ENCODE assay signal across 8 cellular contexts in genomic region chr1:116570358-116571214, GRCh38. TPM values are rescaled to one million over a fixed set of nuclear protein-coding genes. Genes with fewer than 3 reads are reported as not detected.
DNase-seq lines count a peak whose midpoint lies in the region; ATAC-seq, FAIRE-seq and TF ChIP-seq lines count a peak whose summit lies in the region.

Gene CD58 (minus strand): TSS chr1:116571026. CDS start chr1:116570972, 54 bp downstream.

- DNase-seq in GM12892 (ENCODE audit: insufficient read length) (peak; percentile 73), NCI-H1092 (lab: John Stamatoyannopoulos, UW) (peak; percentile 40), T-helper 2 cell (peak; percentile 59 to 93 (median 70)), right cardiac atrium (peak; percentile 94 to 98 (median 97)), putamen (ENCODE audit: low spot score) (peak; percentile 73), vagina (ENCODE audit: extremely low spot score in 2 of 2) (no peak)

- peak; percentile 89 for FAIRE-seq in GM12892 (lab: Jason Lieb, UNC)

- peak within 1 kb of the TSS; percentile 95 for H3K4me3 ChIP-seq in right cardiac atrium (ENCODE audit: low read length)
- H3K4me3 ChIP-seq in vagina: peak within 1 kb of the TSS; percentile 86 to 93

- H3K27ac ChIP-seq in angular gyrus (ENCODE audit: low read depth, low read length) (peak within 1 kb of the TSS; percentile 51), right cardiac atrium (ENCODE audit: low read length) (peak within 1 kb of the TSS; percentile 100), vagina (peak within 1 kb of the TSS; percentile 97)

- peak; percentile 55 for ATAC-seq in HG02610 (IDR thresholded peaks at IDR 0.05; ENCODE audit: unreplicated experiment)
- ATAC-seq in right cardiac atrium: peak; percentile 95 to 96

- H3K9me3 ChIP-seq in right cardiac atrium (ENCODE audit: control insufficient read depth, low read length) (no peaks in the 10 kb centered on the region), vagina (no peaks in the 10 kb centered on the region)

- intact Hi-C loops in right cardiac atrium (cut with DNase I) (loop anchor here in 3 of 4 donors (10.0 kb wide), 2 partner anchors 94 to 104 kb away; partner anchors contain the start of gene IGSF3 (in 1 of the 3)), vagina (cut with DNase I) (no loop called here)

- H3K27me3 ChIP-seq in right cardiac atrium (ENCODE audit: control insufficient read depth, insufficient read depth): no peaks in the 10 kb centered on the region
- H3K27me3 ChIP-seq in vagina: no peaks in the 10 kb centered on the region

- H3K4me1 ChIP-seq in right cardiac atrium (ENCODE audit: control insufficient read depth, insufficient read depth, low read length) (peaks cover 6% of the 10 kb centered on the region), vagina (peaks cover 30% of the 10 kb centered on the region)

- TF ChIP-seq POLR2A in GM12892 (IDR thresholded peaks at IDR 0.05; ENCODE audit: low read depth, low read length): peak; percentile 93
- TF ChIP-seq POLR2A in vagina (IDR thresholded peaks at IDR 0.05): peak in 1 of 2 donors; percentile 56

- TF ChIP-seq CTCF in vagina (IDR thresholded peaks at IDR 0.05): peak in 2 of 3 experiments; percentile 42 to 50

- no peaks in the 10 kb centered on the region for H3K36me3 ChIP-seq in vagina

- under 1% methylated on average over 90 of the region's 90 CpGs for WGBS in right cardiac atrium

RNA-seq across cellular contexts. Expression of gene CD58, which starts in this region (rescaled TPM):
- polyA plus RNA-seq in GM12892 (2012; ENCODE audit: missing spikeins): 172 TPM
- 10 to 100 TPM; 17.8 to 28.7 (median 21.4) TPM for total RNA-seq in right cardiac atrium
- polyA plus RNA-seq in right cardiac atrium: 39.0 TPM
- total RNA-seq in vagina: 54.5 TPM

Comparison
In these comparisons a context has a peak if more than half of its experiments do, and no peak if none do; other contexts are left out.
1. DNase-seq: peak in GM12892 (single experiment), NCI-H1092 (single experiment), T-helper 2 cell (5 of 5), right cardiac atrium (3 of 3) and putamen (single experiment); none in vagina (0 of 2).
2. Peak in every context shown above with its lines, with median percentiles within 50 percentile points of each other: H3K27ac ChIP-seq.